ENCODE assay signal across 21 cellular contexts in genomic region chr11:86749376-86749775, GRCh38. TPM values are rescaled to one million over a fixed set of nuclear protein-coding genes. Genes with fewer than 3 reads are reported as not detected.
DNase-seq lines count a peak whose midpoint lies in the region; ATAC-seq, FAIRE-seq and TF ChIP-seq lines count a peak whose summit lies in the region.
"Had no signal": no experiment of that assay in that cellular context is flagged by ENCODE, and none has a peak within 500 bp of the region (broad histone marks: within the 10 kb centered on the region; RNA-seq: fewer than 3 reads in every experiment).

No MANE protein-coding gene starts in this region.

- no peak overlapping the region for H2AFZ ChIP-seq in SK-N-SH (ENCODE audit: low read depth)

- no peak overlapping the region for H3K4me2 ChIP-seq in SK-N-SH

- no peak overlapping the region for H3K9ac ChIP-seq in SK-N-SH

- H3K27ac Mint-ChIP-seq in stimulated activated effector memory CD8-positive, alpha-beta T cell treated with anti-CD3 and anti-CD28 coated beads, Interleukin-12 subunit alpha, Interleukin-12 subunit beta, amount 100 ng/mL, for 72 hours: peak overlapping the region; percentile 36
- H3K27ac Mint-ChIP-seq: activated CD8-positive, alpha-beta T cell treated with anti-CD3 and anti-CD28 coated beads, Interleukin-2, amount 10 ng/mL, durations not matched to agents 7 days and 5 days; activated naive CD8-positive, alpha-beta T cell treated with anti-CD3 and anti-CD28 coated beads, Interleukin-2, amount 50 U/mL, for 24 hours; CD4-positive, CD25-positive, alpha-beta regulatory T cell; stimulated activated naive B cell treated with anti-CD40 and anti-IgM and Interleukin-4, amounts not matched to agents 10 μg/mL and 1 μg/mL and 100 μg/mL, for 72 hours had no signal

- H3K4me3 Mint-ChIP-seq in stimulated activated effector memory CD8-positive, alpha-beta T cell treated with anti-CD3 and anti-CD28 coated beads, Interleukin-12 subunit alpha, Interleukin-12 subunit beta, amount 100 ng/mL, for 72 hours: no peak overlapping the region
- H3K4me3 Mint-ChIP-seq: activated CD8-positive, alpha-beta T cell treated with anti-CD3 and anti-CD28 coated beads, Interleukin-2, amount 10 ng/mL, durations not matched to agents 7 days and 5 days; activated naive CD8-positive, alpha-beta T cell treated with anti-CD3 and anti-CD28 coated beads, Interleukin-2, amount 50 U/mL, for 24 hours; CD4-positive, CD25-positive, alpha-beta regulatory T cell; stimulated activated naive B cell treated with anti-CD40 and anti-IgM and Interleukin-4, amounts not matched to agents 10 μg/mL and 1 μg/mL and 100 μg/mL, for 72 hours had no signal

- POLR2A ChIA-PET in SK-N-SH (lab: Yijun Ruan, JAX): no interaction called here

- H3K4me1 ChIP-seq in SK-N-SH (ENCODE audit: control insufficient read depth in 1 of 2, insufficient read depth in 2 of 2, low read depth in 1 of 2, low read length in 1 of 2) (peaks cover 22% of the 10 kb centered on the region in 2 experiments), esophagus muscularis mucosa (peaks cover 0 to 6% (median 3%) of the 10 kb centered on the region in 4 donors)
- H3K4me1 ChIP-seq: left lung, upper lobe of left lung had no signal

- H3K79me2 ChIP-seq in SK-N-SH (ENCODE audit: insufficient read depth): no peaks in the 10 kb centered on the region

- H3K36me3 ChIP-seq in SK-N-SH (replicated peaks in 1 of 2; ENCODE audit: control insufficient read depth in 1 of 2, insufficient read depth in 2 of 2, low read length in 1 of 2) (no peaks in the 10 kb centered on the region), esophagus muscularis mucosa (no peaks in the 10 kb centered on the region)
- H3K36me3 ChIP-seq: left lung, upper lobe of left lung had no signal

- 84% methylated on average over 3 of the region's 3 CpGs for WGBS in SK-N-SH (ENCODE audit: low lambda C conversion rate)
- 89% methylated on average over 3 of the region's 3 CpGs for WGBS in esophagus muscularis mucosa

- H3K9me3 ChIP-seq in SK-N-SH (no peaks in the 10 kb centered on the region), esophagus muscularis mucosa (no peaks in the 10 kb centered on the region)
- H3K9me3 ChIP-seq: left lung, upper lobe of left lung had no signal

- DNase-seq in DMS53 (lab: John Stamatoyannopoulos, UW) (peak; percentile 30), DMS53 treated with DMSO at 0.1 percent for 48 hours (lab: John Stamatoyannopoulos, UW; ENCODE audit: unreplicated experiment) (no peak), SK-N-SH (no peak), esophagus muscularis mucosa (ENCODE audit: extremely low spot score) (peak; percentile 55), GM19239 (ENCODE audit: insufficient read length, low spot score) (no peak), cerebellar cortex (ENCODE audit: low spot score) (no peak)
- DNase-seq in stimulated activated effector memory CD8-positive, alpha-beta T cell treated with anti-CD3 and anti-CD28 coated beads, Interleukin-12 subunit alpha, Interleukin-12 subunit beta, amount 100 ng/mL, for 72 hours (ENCODE audit: low spot score in 2 of 2): no peak
- DNase-seq: 8988T; activated CD8-positive, alpha-beta T cell treated with anti-CD3 and anti-CD28 coated beads, Interleukin-2, amount 10 ng/mL, durations not matched to agents 7 days and 5 days; activated naive CD8-positive, alpha-beta T cell treated with anti-CD3 and anti-CD28 coated beads, Interleukin-2, amount 50 U/mL, for 24 hours; caudate nucleus; CD4-positive, CD25-positive, alpha-beta regulatory T cell; GOT3; left lung; NCI-H187 treated with DMSO at 0.1 percent for 48 hours; NCI-H510A treated with DMSO at 0.1 percent for 48 hours; stimulated activated naive B cell treated with anti-CD40 and anti-IgM and Interleukin-4, amounts not matched to agents 10 μg/mL and 1 μg/mL and 100 μg/mL, for 72 hours; SW 1271; upper lobe of left lung had no signal

- H3K9me3 Mint-ChIP-seq in stimulated activated effector memory CD8-positive, alpha-beta T cell treated with anti-CD3 and anti-CD28 coated beads, Interleukin-12 subunit alpha, Interleukin-12 subunit beta, amount 100 ng/mL, for 72 hours: no peaks in the 10 kb centered on the region
- H3K9me3 Mint-ChIP-seq: activated naive CD8-positive, alpha-beta T cell treated with anti-CD3 and anti-CD28 coated beads, Interleukin-2, amount 50 U/mL, for 24 hours; stimulated activated naive B cell treated with anti-CD40 and anti-IgM and Interleukin-4, amounts not matched to agents 10 μg/mL and 1 μg/mL and 100 μg/mL, for 72 hours had no signal

- H3K36me3 Mint-ChIP-seq in stimulated activated effector memory CD8-positive, alpha-beta T cell treated with anti-CD3 and anti-CD28 coated beads, Interleukin-12 subunit alpha, Interleukin-12 subunit beta, amount 100 ng/mL, for 72 hours: no peaks in the 10 kb centered on the region
- H3K36me3 Mint-ChIP-seq: CD4-positive, CD25-positive, alpha-beta regulatory T cell; stimulated activated naive B cell treated with anti-CD40 and anti-IgM and Interleukin-4, amounts not matched to agents 10 μg/mL and 1 μg/mL and 100 μg/mL, for 72 hours had no signal

- peaks cover 9% of the 10 kb centered on the region for H3F3A ChIP-seq in SK-N-SH (replicated peaks; ENCODE audit: insufficient read depth)

- FAIRE-seq in GM19239 (lab: Jason Lieb, UNC): no peak
- FAIRE-seq: frontal cortex had no signal

- H3K27me3 ChIP-seq in SK-N-SH (ENCODE audit: insufficient read depth) (no peaks in the 10 kb centered on the region), esophagus muscularis mucosa (no peaks in the 10 kb centered on the region)
- H3K27me3 ChIP-seq: left lung, upper lobe of left lung had no signal

- no peaks in the 10 kb centered on the region for H4K20me1 ChIP-seq in SK-N-SH (ENCODE audit: insufficient read depth)

- peak; percentile 8 for ATAC-seq in stimulated activated effector memory CD8-positive, alpha-beta T cell treated with anti-CD3 and anti-CD28 coated beads, Interleukin-12 subunit alpha, Interleukin-12 subunit beta, amount 100 ng/mL, for 72 hours
- ATAC-seq in GM18909 (IDR thresholded peaks at IDR 0.05; ENCODE audit: poor library complexity, unreplicated experiment): no peak
- ATAC-seq: activated CD8-positive, alpha-beta T cell treated with anti-CD3 and anti-CD28 coated beads, Interleukin-2, amount 10 ng/mL, durations not matched to agents 7 days and 5 days; activated naive CD8-positive, alpha-beta T cell treated with anti-CD3 and anti-CD28 coated beads, Interleukin-2, amount 50 U/mL, for 24 hours; left lung; stimulated activated naive B cell treated with anti-CD40 and anti-IgM and Interleukin-4, amounts not matched to agents 10 μg/mL and 1 μg/mL and 100 μg/mL, for 72 hours had no signal

- TF ChIP-seq POLR2A in esophagus muscularis mucosa (IDR thresholded peaks at IDR 0.05; ENCODE audit: low read depth): no peak

- no peak for TF ChIP-seq EP300 in SK-N-SH (IDR thresholded peaks at IDR 0.05; ENCODE audit: borderline replicate concordance in 1 of 2, low read depth in 1 of 2, low read length in 1 of 2)
- TF ChIP-seq EP300 in esophagus muscularis mucosa (IDR thresholded peaks at IDR 0.05): no peak

- H3K27ac ChIP-seq in SK-N-SH (ENCODE audit: low read depth in 2 of 2, low read length in 1 of 2) (peak overlapping the region in 1 of 2 experiments; percentile 28; a peak in 2 of 4 replicates), esophagus muscularis mucosa (replicated peaks in 1 of 4) (no peak overlapping the region)
- H3K27ac ChIP-seq: left lung, upper lobe of left lung had no signal

- intact Hi-C loops in esophagus muscularis mucosa (cut with DNase I): no loop called here

- peak; percentile 38 for TF ChIP-seq CTCF in SK-N-SH (IDR thresholded peaks at IDR 0.05)
- TF ChIP-seq CTCF in esophagus muscularis mucosa (IDR thresholded peaks at IDR 0.05): no peak

- no peaks in the 10 kb centered on the region for H3K4me1 Mint-ChIP-seq in stimulated activated effector memory CD8-positive, alpha-beta T cell treated with anti-CD3 and anti-CD28 coated beads, Interleukin-12 subunit alpha, Interleukin-12 subunit beta, amount 100 ng/mL, for 72 hours
- H3K4me1 Mint-ChIP-seq: activated naive CD8-positive, alpha-beta T cell treated with anti-CD3 and anti-CD28 coated beads, Interleukin-2, amount 50 U/mL, for 24 hours; CD4-positive, CD25-positive, alpha-beta regulatory T cell; stimulated activated naive B cell treated with anti-CD40 and anti-IgM and Interleukin-4, amounts not matched to agents 10 μg/mL and 1 μg/mL and 100 μg/mL, for 72 hours had no signal

- H3K4me3 ChIP-seq in SK-N-SH (ENCODE audit: low read depth in 2 of 2, low read length in 1 of 2) (no peak overlapping the region), esophagus muscularis mucosa (no peak overlapping the region)
- H3K4me3 ChIP-seq: left lung, upper lobe of left lung had no signal

- TF ChIP-seq RAD21 in SK-N-SH (IDR thresholded peaks at IDR 0.05; ENCODE audit: low read length): peak; percentile 6; the same call in 1 of the 2 replicates

- H3K9me2 ChIP-seq in SK-N-SH: no peaks in the 10 kb centered on the region

- CTCF ChIA-PET in SK-N-SH (lab: Yijun Ruan, JAX): interaction anchor here (1.0 kb wide), 1 partner anchor 73 kb away, joined by 3 read pairs; no protein-coding TSS in a partner anchor

TF ChIP-seq in SK-N-SH, 30 proteins besides CTCF, POLR2A, EP300 and RAD21 (continues in another document):
- TF ChIP-seq IRF3 (IDR thresholded peaks at IDR 0.05; ENCODE audit: low read depth, low read length): no peak

RNA-seq across cellular contexts. Expression of gene PRSS23, which starts 51.0 kb away (rescaled TPM):
- polyA plus RNA-seq in SK-N-SH (2012; rRNA removed): 326 and 429 TPM in 2 replicates
- polyA plus RNA-seq in SK-N-SH (2012; cell fraction: cytosol; rRNA removed): 346 and 361 TPM in 2 replicates
- 89.2 and 204 TPM in 2 replicates for polyA plus RNA-seq in SK-N-SH (2012; cell fraction: nucleus; rRNA removed)
- total RNA-seq in esophagus muscularis mucosa: 10 to 100 TPM; 33.4 to 68.8 (median 46.4) TPM
- total RNA-seq: CD4-positive, CD25-positive, alpha-beta regulatory T cell had no signal

Comparison
In these comparisons a context has a peak if more than half of its experiments do, and no peak if none do; other contexts are left out.
1. DNase-seq: peak in DMS53 (single experiment) and esophagus muscularis mucosa (single experiment); none in DMS53 treated with DMSO at 0.1 percent for 48 hours (single experiment), SK-N-SH (single experiment), stimulated activated effector memory CD8-positive, alpha-beta T cell treated with anti-CD3 and anti-CD28 coated beads, Interleukin-12 subunit alpha, Interleukin-12 subunit beta, amount 100 ng/mL, for 72 hours (0 of 2), GM19239 (single experiment) and cerebellar cortex (single experiment).